ENCODE assay signal across 1 cellular context in genomic region chr9:89679581-89679980, GRCh38.
A peak's percentile ranks its signal among the peaks of the same experiment; 100 is the strongest.
TF ChIP-seq lines count a peak whose summit lies in the region.

No MANE protein-coding gene starts in this region.

TF ChIP-seq in SK-N-SH, 30 proteins besides CTCF, POLR2A, EP300 and RAD21:
- no peak for TF ChIP-seq SMC3 (IDR thresholded peaks at IDR 0.05; ENCODE audit: low read depth, low read length)
- TF ChIP-seq JUND (IDR thresholded peaks at IDR 0.05), result no peak
- TF ChIP-seq MAX (IDR thresholded peaks at IDR 0.05; ENCODE audit: low read depth), result no peak
- TF ChIP-seq RCOR1 (IDR thresholded peaks at IDR 0.05; ENCODE audit: low read length), result peak; percentile 82; the same call in 1 of the 2 replicates
- peak; percentile 78 for TF ChIP-seq FOXJ3 (CRISPR knock-in tag; IDR thresholded peaks at IDR 0.05)
- TF ChIP-seq GABPA (IDR thresholded peaks at IDR 0.05; ENCODE audit: low read depth), result no peak
- no peak for TF ChIP-seq TAF1 (IDR thresholded peaks at IDR 0.05; ENCODE audit: borderline replicate concordance, low read depth, low read length)
- no peak for TF ChIP-seq RXRA (IDR thresholded peaks at IDR 0.05; ENCODE audit: borderline replicate concordance, low read depth)
- TF ChIP-seq GATA2 (CRISPR knock-in tag; IDR thresholded peaks at IDR 0.05), result peak; percentile 94
- no peak for TF ChIP-seq USF2 (IDR thresholded peaks at IDR 0.05; ENCODE audit: borderline replicate concordance, low read depth, low read length)
- no peak for TF ChIP-seq FOXM1 (IDR thresholded peaks at IDR 0.05; ENCODE audit: low read depth)
- TF ChIP-seq CHD2 (IDR thresholded peaks at IDR 0.05; ENCODE audit: low read length, partially characterized antibody), result peak; percentile 78
- no peak for TF ChIP-seq EZH2phosphoT487 (IDR thresholded peaks at IDR 0.05; ENCODE audit: borderline replicate concordance, low read depth)
- TF ChIP-seq FOSL2 (IDR thresholded peaks at IDR 0.05; ENCODE audit: borderline replicate concordance, low read depth), result no peak
- no peak for TF ChIP-seq PBX3 (IDR thresholded peaks at IDR 0.05)
- no peak for TF ChIP-seq RFX5 (IDR thresholded peaks at IDR 0.05; ENCODE audit: low read length)
- TF ChIP-seq IRF3 (IDR thresholded peaks at IDR 0.05; ENCODE audit: low read depth, low read length), result no peak
- TF ChIP-seq MXI1 (IDR thresholded peaks at IDR 0.05; ENCODE audit: low read depth, low read length), result no peak; the same call in 1 of the 2 replicates
- TF ChIP-seq NFIC (IDR thresholded peaks at IDR 0.05; ENCODE audit: borderline replicate concordance), result no peak
- no peak for TF ChIP-seq POLR2AphosphoS5 (IDR thresholded peaks at IDR 0.05; ENCODE audit: low read depth, low read length)
- peak; percentile 11; the same call in 1 of the 2 replicates for TF ChIP-seq TCF12 (IDR thresholded peaks at IDR 0.05)
